12 cellular contexts compared by ENCODE assay signal in the genomic region with DNA sequence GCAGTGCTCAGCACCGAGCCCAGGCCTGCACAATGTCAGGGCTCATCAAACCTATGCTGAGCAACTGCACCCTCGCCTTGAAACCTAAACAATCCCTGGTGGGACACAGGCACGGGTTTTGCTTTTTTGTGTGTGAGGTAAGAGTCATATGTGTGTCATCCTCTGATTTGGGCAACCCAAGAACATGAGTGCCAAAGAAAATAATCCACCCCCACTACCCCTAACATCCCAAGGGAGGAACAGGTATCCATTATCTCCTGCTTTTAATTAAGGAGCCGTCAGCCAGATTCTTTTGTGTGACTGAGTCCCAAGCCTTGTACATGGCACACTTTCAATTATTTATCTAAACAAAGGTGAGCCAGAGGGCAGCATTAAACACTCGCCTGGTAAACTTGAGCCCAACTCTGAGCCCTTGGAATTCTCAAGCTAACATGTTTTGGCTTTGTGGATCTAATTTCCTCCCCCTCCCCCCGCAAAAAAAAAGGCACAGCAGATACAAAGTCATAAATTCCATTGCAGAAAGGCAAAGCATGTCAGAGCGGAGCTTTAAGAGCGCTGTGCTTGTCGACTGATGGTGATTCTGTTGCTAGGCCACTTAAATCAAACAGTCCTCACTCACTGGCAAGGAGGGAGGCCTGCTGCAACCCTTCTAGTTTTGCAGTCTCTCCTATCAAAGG.
DNase-seq lines count a peak whose midpoint lies in the region; ATAC-seq and TF ChIP-seq lines count a peak whose summit lies in the region.
"Had no signal": no experiment of that assay in that cellular context is flagged by ENCODE, and none has a peak within 500 bp of the region (broad histone marks: within the 10 kb centered on the region; RNA-seq: fewer than 3 reads in every experiment).

No MANE protein-coding gene starts in this region.

- no peaks in the 10 kb centered on the region for H3K9me3 ChIP-seq in thymus (ENCODE audit: control insufficient read depth)

- intact Hi-C loops in MCF 10A (cut with micrococcal nuclease), result no loop called here

- no peak for TF ChIP-seq CTCF in MCF 10A (IDR thresholded peaks at IDR 0.05; ENCODE audit: unreplicated experiment)

- no peak overlapping the region for H3K4me3 ChIP-seq in thymus (ENCODE audit: low read length)

- CTCF ChIA-PET in MCF 10A (lab: Yijun Ruan, JAX), result interaction anchor here (0.5 to 2.0 kb wide), 9 partner anchors 14 to 519 kb away, joined by 3 to 5 read pairs (median 3); partner anchors contain the start of gene CCBE1

- no peak overlapping the region for H3K4me3 Mint-ChIP-seq in MCF 10A (ENCODE audit: unreplicated experiment)
- H3K4me3 Mint-ChIP-seq: activated naive CD8-positive, alpha-beta T cell treated with anti-CD3 and anti-CD28 coated beads for 36 hours; T-helper 2 cell treated with Interferon-gamma antibody and Interleukin-4, amounts not matched to agents 5 μg/mL and 100 μg/mL, for 36 hours had no signal

- H3K9me3 Mint-ChIP-seq in MCF 10A (ENCODE audit: unreplicated experiment), result no peaks in the 10 kb centered on the region
- H3K9me3 Mint-ChIP-seq: T-helper 2 cell treated with Interferon-gamma antibody and Interleukin-4, amounts not matched to agents 5 μg/mL and 100 μg/mL, for 36 hours had no signal

- peak overlapping the region; percentile 52 for H3K27ac Mint-ChIP-seq in MCF 10A (ENCODE audit: low read depth, unreplicated experiment)
- H3K27ac Mint-ChIP-seq: activated naive CD8-positive, alpha-beta T cell treated with anti-CD3 and anti-CD28 coated beads for 36 hours; T-helper 2 cell treated with Interferon-gamma antibody and Interleukin-4, amounts not matched to agents 5 μg/mL and 100 μg/mL, for 36 hours had no signal

- 63% methylated on average over 9 of the region's 9 CpGs for WGBS in thymus

- H3K4me1 ChIP-seq in thymus (ENCODE audit: control insufficient read depth, insufficient read depth, low read length), result no peaks in the 10 kb centered on the region

- POLR2A ChIA-PET in MCF 10A (lab: Yijun Ruan, JAX), result interaction anchor here (0.5 to 1.9 kb wide), 7 partner anchors 14 to 1440 kb away, joined by 3 to 7 read pairs (median 5); no protein-coding TSS in a partner anchor

- H3K27me3 Mint-ChIP-seq in MCF 10A (ENCODE audit: insufficient read depth, unreplicated experiment), result no peaks in the 10 kb centered on the region
- H3K27me3 Mint-ChIP-seq: activated naive CD8-positive, alpha-beta T cell treated with anti-CD3 and anti-CD28 coated beads for 36 hours had no signal

- no TSS peak for BruUV-seq in MCF 10A (replicated peaks; lab: Mats Ljungman, UMichigan)

- H3K4me1 Mint-ChIP-seq in MCF 10A (ENCODE audit: insufficient read depth, unreplicated experiment), result peaks cover 36% of the 10 kb centered on the region
- H3K4me1 Mint-ChIP-seq: activated naive CD8-positive, alpha-beta T cell treated with anti-CD3 and anti-CD28 coated beads for 36 hours had no signal

- H3K36me3 ChIP-seq in thymus (ENCODE audit: control insufficient read depth, insufficient read depth), result no peaks in the 10 kb centered on the region

- no peaks in the 10 kb centered on the region for H3K36me3 Mint-ChIP-seq in MCF 10A (ENCODE audit: insufficient read depth, unreplicated experiment)
- H3K36me3 Mint-ChIP-seq: activated naive CD8-positive, alpha-beta T cell treated with anti-CD3 and anti-CD28 coated beads for 36 hours had no signal

- peak; percentile 31 for DNase-seq in HPDE6-E6E7 (ENCODE audit: extremely low spot score)
- DNase-seq in MCF 10A (ENCODE audit: unreplicated experiment), result peak; percentile 85
- peak; percentile 39 for DNase-seq in kidney glomerular epithelial cell (lab: John Stamatoyannopoulos, UW)
- DNase-seq in SKM-1 treated with dmso at 0.1 percent for 144 hours (lab: John Stamatoyannopoulos, UW; ENCODE audit: unreplicated experiment), result no peak
- DNase-seq in NCI-H2227 treated with DMSO at 0.1 percent for 48 hours (lab: John Stamatoyannopoulos, UW), result no peak
- DNase-seq in RPMI8226, result no peak
- DNase-seq: activated naive CD8-positive, alpha-beta T cell treated with anti-CD3 and anti-CD28 coated beads for 36 hours; kidney; NCI-H1694 treated with DMSO at 0.1 percent for 48 hours had no signal

- H3K27ac ChIP-seq in thymus (ENCODE audit: low read depth), result peak overlapping the region; percentile 55

- no peaks in the 10 kb centered on the region for H3K27me3 ChIP-seq in thymus (ENCODE audit: control insufficient read depth, insufficient read depth)

- no peak for ATAC-seq in HG02588 (IDR thresholded peaks at IDR 0.05; ENCODE audit: unreplicated experiment)

Comparison
In these comparisons a context has a peak if more than half of its experiments do, and no peak if none do; other contexts are left out.
1. DNase-seq: peak in HPDE6-E6E7 (single experiment), MCF 10A (single experiment) and kidney glomerular epithelial cell (single experiment); none in SKM-1 treated with dmso at 0.1 percent for 144 hours (single experiment), NCI-H2227 treated with DMSO at 0.1 percent for 48 hours (single experiment) and RPMI8226 (single experiment).